ENCODE assay signal across 11 cellular contexts in genomic region chr7:145489609-145490008, GRCh38.
"Had no signal": no experiment of that assay in that cellular context is flagged by ENCODE, and none has a peak within 500 bp of the region (broad histone marks: within the 10 kb centered on the region; RNA-seq: fewer than 3 reads in every experiment).

No MANE protein-coding gene starts in this region.

- H3K9ac ChIP-seq: GM23248 had no signal

- ATAC-seq: GM23338, HCT116 had no signal

- FAIRE-seq: H1, H54 had no signal

- H3K9me3 ChIP-seq: HAP-1 had no signal

- H3K4me3 ChIP-seq: GM23248, GM23338, HAP-1 had no signal

- H2AFZ ChIP-seq: GM23248, GM23338 had no signal

- H3K27ac ChIP-seq: GM23248 had no signal

- H3K4me2 ChIP-seq: GM23338 had no signal

- H3K36me3 ChIP-seq: HAP-1 had no signal

- DNase-seq: GM23248, GOT3, H7, H9, HCEC 1CT, HFFc6 had no signal

- H3K4me1 ChIP-seq: HAP-1 had no signal
